In the genomic region with DNA sequence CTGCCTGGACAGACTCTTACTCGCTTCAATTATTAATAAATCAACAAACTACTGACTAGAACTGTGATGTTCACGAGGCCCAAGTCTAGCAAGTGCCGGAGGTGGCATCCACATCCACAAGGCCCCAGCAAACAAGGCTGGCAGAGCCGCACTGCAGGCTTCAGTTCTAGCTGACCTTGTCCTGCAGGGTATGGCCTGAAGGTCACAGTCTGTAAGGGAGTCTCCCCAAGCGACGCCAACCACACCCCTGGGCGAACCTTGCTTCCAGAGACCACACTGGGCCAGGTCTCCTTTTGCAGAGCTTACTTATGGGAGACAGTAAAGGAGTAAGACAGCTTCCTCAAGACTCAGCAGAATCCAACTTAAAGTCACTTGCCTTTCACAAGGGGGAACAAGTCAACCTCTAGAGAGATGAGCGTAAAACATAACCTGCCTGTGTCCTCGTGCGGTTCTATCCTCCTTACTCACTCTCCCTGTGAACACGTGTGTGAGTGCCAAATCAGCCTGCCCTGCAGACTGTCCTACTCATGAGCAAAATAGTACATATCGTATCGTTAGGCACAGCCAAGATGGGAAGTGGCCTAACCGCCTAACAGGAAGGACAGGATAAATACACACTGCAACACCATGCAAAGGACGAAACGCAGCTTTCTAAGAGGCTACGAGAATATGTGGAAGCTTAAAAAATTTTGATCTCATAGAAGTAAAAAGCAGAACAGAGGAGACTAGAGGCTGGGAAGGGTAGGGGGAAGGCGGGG, we compare ENCODE assay signal across 10 cellular contexts. TPM values are rescaled to one million over a fixed set of nuclear protein-coding genes. Genes with fewer than 3 reads are reported as not detected.
DNase-seq lines count a peak whose midpoint lies in the region; ATAC-seq, FAIRE-seq and TF ChIP-seq lines count a peak whose summit lies in the region.
"Had no signal": no experiment of that assay in that cellular context is flagged by ENCODE, and none has a peak within 500 bp of the region (broad histone marks: within the 10 kb centered on the region; RNA-seq: fewer than 3 reads in every experiment).

No MANE protein-coding gene starts in this region.

- H2AK5ac ChIP-seq in trophoblast cell (ENCODE audit: low read length), result no peak overlapping the region

- no peaks in the 10 kb centered on the region for H3K27me3 Mint-ChIP-seq in CD8-positive, alpha-beta T cell (ENCODE audit: low read depth)

- H3K79me2 ChIP-seq in endothelial cell of umbilical vein (ENCODE audit: control insufficient read depth, insufficient read depth, low read length) (peaks cover 2% of the 10 kb centered on the region), trophoblast cell (ENCODE audit: control insufficient read depth, insufficient read depth, low read length, poor library complexity) (no peaks in the 10 kb centered on the region)

- intact Hi-C loops in CD8-positive, alpha-beta T cell (cut with DNase I, micrococcal nuclease), result no loop called here
- intact Hi-C loops in endothelial cell of umbilical vein (cut with micrococcal nuclease), result no loop called here

- H3K36me3 ChIP-seq in CD8-positive, alpha-beta T cell (ENCODE audit: insufficient read depth, low read length), result no peaks in the 10 kb centered on the region
- H3K36me3 ChIP-seq in endothelial cell of umbilical vein (ENCODE audit: control insufficient read depth in 2 of 2, extremely low read depth in 1 of 2, insufficient read depth in 2 of 2, low read length in 2 of 2) (no peaks in the 10 kb centered on the region), trophoblast cell (ENCODE audit: control insufficient read depth in 1 of 2, insufficient read depth in 2 of 2, low read length in 2 of 2) (peaks cover 0 to 4% of the 10 kb centered on the region in 2 experiments)
- H3K36me3 ChIP-seq: SJSA1 had no signal

- H3K9me3 Mint-ChIP-seq in CD8-positive, alpha-beta T cell, result no peaks in the 10 kb centered on the region

- H4K20me1 ChIP-seq in endothelial cell of umbilical vein (replicated peaks; ENCODE audit: control insufficient read depth, extremely low read depth, insufficient read depth, low read length), result no peaks in the 10 kb centered on the region

- ATAC-seq in CD8-positive, alpha-beta T cell, result no peak
- ATAC-seq in GM18519 (IDR thresholded peaks at IDR 0.05; ENCODE audit: low FRiP score, unreplicated experiment) (no peak), HG02973 (IDR thresholded peaks at IDR 0.05; ENCODE audit: unreplicated experiment) (no peak)

- no peak for TF ChIP-seq POLR2A in endothelial cell of umbilical vein (IDR thresholded peaks at IDR 0.05; ENCODE audit: low read depth, low read length)

- peak overlapping the region; percentile 50 for H3K4me3 Mint-ChIP-seq in CD8-positive, alpha-beta T cell

- no peaks in the 10 kb centered on the region for H3K27me3 ChIP-seq in CD8-positive, alpha-beta T cell (ENCODE audit: insufficient read depth, low read length)
- H3K27me3 ChIP-seq in endothelial cell of umbilical vein (ENCODE audit: control insufficient read depth in 2 of 2, insufficient read depth in 2 of 2, low read length in 2 of 2) (no peaks in the 10 kb centered on the region), trophoblast cell (ENCODE audit: insufficient read depth, low read length) (no peaks in the 10 kb centered on the region)
- H3K27me3 ChIP-seq: SJSA1 had no signal

- peak overlapping the region; percentile 88 for H3K27ac Mint-ChIP-seq in CD8-positive, alpha-beta T cell

- no peaks in the 10 kb centered on the region for H3K9me1 ChIP-seq in endothelial cell of umbilical vein (replicated peaks; ENCODE audit: control insufficient read depth, extremely low read depth, insufficient read depth, low read length)

- no peak for FAIRE-seq in endothelial cell of umbilical vein (lab: Jason Lieb, UNC)
- FAIRE-seq: endometrium had no signal

- no peak overlapping the region for H3K4ac ChIP-seq in trophoblast cell (ENCODE audit: low read depth, low read length)

- H3K4me2 ChIP-seq in endothelial cell of umbilical vein (ENCODE audit: insufficient read depth, low read length), result no peak overlapping the region
- no peak overlapping the region for H3K4me2 ChIP-seq in trophoblast cell (ENCODE audit: low read length)

- H2BK5ac ChIP-seq in trophoblast cell (ENCODE audit: low read depth, low read length, poor library complexity), result no peak overlapping the region

- no CpG with 5 or more reads among the region's 18 CpGs for WGBS in trophoblast cell (ENCODE audit: extremely low coverage, insufficient coverage, insufficient read length)

- BruUV-seq in endothelial cell of umbilical vein (replicated peaks; lab: Mats Ljungman, UMichigan), result no TSS peak

- H3K14ac ChIP-seq in trophoblast cell (ENCODE audit: low read length), result no peak overlapping the region

- H3K79me1 ChIP-seq in trophoblast cell (ENCODE audit: low read length), result no peaks in the 10 kb centered on the region

- H3K9ac ChIP-seq in endothelial cell of umbilical vein (replicated peaks; ENCODE audit: extremely low read depth, insufficient read depth, low read length) (no peak overlapping the region), trophoblast cell (ENCODE audit: low read length) (no peak overlapping the region)

- dilution Hi-C loops in endothelial cell of umbilical vein (cut with MboI; ENCODE audit: extremely low pct_ligation_motif_present, low sequenced_read_pairs), result no loop called here

- POLR2A ChIA-PET in CD8-positive, alpha-beta T cell (lab: Charles Lee), result interaction anchor here (0.7 to 1.5 kb wide), 3 partner anchors 20 to 110 kb away, joined by 3 to 6 read pairs (median 5); no protein-coding TSS in a partner anchor
- POLR2A ChIA-PET in endothelial cell of umbilical vein (lab: Charles Lee), result no interaction called here

- H3K18ac ChIP-seq in trophoblast cell (ENCODE audit: low read length), result peak overlapping the region; percentile 30

- H3K27ac ChIP-seq in CD8-positive, alpha-beta T cell (ENCODE audit: low read depth, low read length), result no peak overlapping the region
- no peak overlapping the region for H3K27ac ChIP-seq in endothelial cell of umbilical vein (ENCODE audit: insufficient read depth, low read depth, low read length)
- no peak overlapping the region for H3K27ac ChIP-seq in trophoblast cell (ENCODE audit: low read depth, low read length)
- H3K27ac ChIP-seq: SJSA1 had no signal

- H3K4me1 ChIP-seq in CD8-positive, alpha-beta T cell (ENCODE audit: insufficient read depth, low read length), result peaks cover 89% of the 10 kb centered on the region
- H3K4me1 ChIP-seq in endothelial cell of umbilical vein (ENCODE audit: control insufficient read depth, extremely low read depth, insufficient read depth, low read length) (peaks cover 26% of the 10 kb centered on the region), trophoblast cell (ENCODE audit: control insufficient read depth in 1 of 2, insufficient read depth in 2 of 2, low read length in 2 of 2) (no peaks in the 10 kb centered on the region)

- CTCF ChIA-PET in CD8-positive, alpha-beta T cell (lab: Charles Lee), result interaction anchor here (0.9 to 12.8 kb wide), 9 partner anchors 7 to 97 kb away, joined by 3 to 161 read pairs (median 6); no protein-coding TSS in a partner anchor
- CTCF ChIA-PET in endothelial cell of umbilical vein (lab: Charles Lee), result interaction anchor here (0.7 to 3.9 kb wide), 2 partner anchors 10 to 20 kb away, joined by 4 to 23 read pairs; no protein-coding TSS in a partner anchor

- no peak for DNase-seq in CD8-positive, alpha-beta T cell
- peak; percentile 65 for DNase-seq in SIG-M5 treated with dmso at 0.1 percent for 504 hours (lab: John Stamatoyannopoulos, UW; ENCODE audit: unreplicated experiment)
- peak; percentile 56 for DNase-seq in endothelial cell of umbilical vein (ENCODE audit: low read depth, low spot score)
- DNase-seq in trophoblast cell, result no peak
- no peak for DNase-seq in middle frontal gyrus (ENCODE audit: extremely low spot score, low spot score)
- DNase-seq in NK-92 treated with Interleukin-12 subunit alpha and Interleukin-12 subunit beta, amount 100 ng/mL, for 24 hours (lab: John Stamatoyannopoulos, UW), result no peak

- H3K23ac ChIP-seq in trophoblast cell (ENCODE audit: low read length), result no peak overlapping the region

- H3K4me3 ChIP-seq in CD8-positive, alpha-beta T cell (ENCODE audit: low read depth, low read length), result no peak overlapping the region
- H3K4me3 ChIP-seq in endothelial cell of umbilical vein (replicated peaks in 1 of 3; ENCODE audit: insufficient read depth in 1 of 3, low read depth in 1 of 3, low read length in 3 of 3) (no peak overlapping the region), trophoblast cell (ENCODE audit: low read depth, low read length) (no peak overlapping the region)
- H3K4me3 ChIP-seq: SJSA1 had no signal

- no peak for TF ChIP-seq CTCF in CD8-positive, alpha-beta T cell (IDR thresholded peaks at IDR 0.05)
- TF ChIP-seq CTCF in endothelial cell of umbilical vein (IDR thresholded peaks at IDR 0.05; ENCODE audit: extremely low read depth in 1 of 2, insufficient read depth in 1 of 2, low read depth in 1 of 2, low read length in 2 of 2), result no peak

- H3K36me3 Mint-ChIP-seq in CD8-positive, alpha-beta T cell, result peaks cover 5% of the 10 kb centered on the region

- H4K91ac ChIP-seq in trophoblast cell (ENCODE audit: low read depth, low read length), result no peak overlapping the region

- H2AFZ ChIP-seq in endothelial cell of umbilical vein (ENCODE audit: low read depth, low read length) (no peak overlapping the region), trophoblast cell (ENCODE audit: insufficient read depth, low read length, poor library complexity) (no peak overlapping the region)

- no peak overlapping the region for H4K12ac ChIP-seq in trophoblast cell (ENCODE audit: low read depth, low read length)

- H2BK12ac ChIP-seq in trophoblast cell (ENCODE audit: low read length), result no peak overlapping the region

- peaks cover 90% of the 10 kb centered on the region for H3K4me1 Mint-ChIP-seq in CD8-positive, alpha-beta T cell (ENCODE audit: low read depth)

- H2BK120ac ChIP-seq in trophoblast cell (ENCODE audit: insufficient read depth, low read length, poor library complexity), result no peak overlapping the region

- H3K9me3 ChIP-seq in CD8-positive, alpha-beta T cell (ENCODE audit: low read length), result no peaks in the 10 kb centered on the region
- H3K9me3 ChIP-seq in endothelial cell of umbilical vein (replicated peaks; ENCODE audit: control insufficient read depth, insufficient read depth, low read length) (no peaks in the 10 kb centered on the region), trophoblast cell (ENCODE audit: insufficient read depth, low read depth, low read length) (no peaks in the 10 kb centered on the region)
- H3K9me3 ChIP-seq: SJSA1 had no signal

- H4K8ac ChIP-seq in trophoblast cell (ENCODE audit: low read depth, low read length), result no peak overlapping the region

RNA-seq across cellular contexts. Expression of a gene that starts 22.7 kb away (rescaled TPM):
- total RNA-seq in CD8-positive, alpha-beta T cell, result 10 to 100 TPM; 51.9 to 57.1 TPM
- 17.2 and 21.1 TPM in 2 replicates for total RNA-seq in endothelial cell of umbilical vein
- 8.2 and 8.5 TPM in 2 replicates for polyA plus RNA-seq in endothelial cell of umbilical vein
- polyA plus RNA-seq in endothelial cell of umbilical vein (2011; cell fraction: cytosol; rRNA removed), result 6.5 and 7.7 TPM in 2 replicates
- 12.1 and 13.0 TPM in 2 replicates for polyA plus RNA-seq in endothelial cell of umbilical vein (2011; cell fraction: nucleus; rRNA removed)
- 10.3 and 12.2 TPM in 2 replicates for polyA plus RNA-seq in endothelial cell of umbilical vein (2012)
- polyA minus RNA-seq in endothelial cell of umbilical vein, result 13.2 and 20.2 TPM in 2 replicates
- polyA minus RNA-seq in endothelial cell of umbilical vein (2011; cell fraction: cytosol; rRNA and poly(A)+ RNA removed), result 14.0 TPM
- 13.3 and 15.2 TPM in 2 replicates for polyA minus RNA-seq in endothelial cell of umbilical vein (2011; cell fraction: nucleus; rRNA and poly(A)+ RNA removed)
- 5.8 and 6.2 TPM in 2 replicates for polyA plus RNA-seq in trophoblast cell (2013)

Comparison
In these comparisons a context has a peak if more than half of its experiments do, and no peak if none do; other contexts are left out.
1. DNase-seq: peak in SIG-M5 treated with dmso at 0.1 percent for 504 hours (single experiment) and endothelial cell of umbilical vein (single experiment); none in CD8-positive, alpha-beta T cell (0 of 7), trophoblast cell (0 of 2), middle frontal gyrus (single experiment) and NK-92 treated with Interleukin-12 subunit alpha and Interleukin-12 subunit beta, amount 100 ng/mL, for 24 hours (single experiment).